15 cellular contexts compared by ENCODE assay signal in the genomic region with DNA sequence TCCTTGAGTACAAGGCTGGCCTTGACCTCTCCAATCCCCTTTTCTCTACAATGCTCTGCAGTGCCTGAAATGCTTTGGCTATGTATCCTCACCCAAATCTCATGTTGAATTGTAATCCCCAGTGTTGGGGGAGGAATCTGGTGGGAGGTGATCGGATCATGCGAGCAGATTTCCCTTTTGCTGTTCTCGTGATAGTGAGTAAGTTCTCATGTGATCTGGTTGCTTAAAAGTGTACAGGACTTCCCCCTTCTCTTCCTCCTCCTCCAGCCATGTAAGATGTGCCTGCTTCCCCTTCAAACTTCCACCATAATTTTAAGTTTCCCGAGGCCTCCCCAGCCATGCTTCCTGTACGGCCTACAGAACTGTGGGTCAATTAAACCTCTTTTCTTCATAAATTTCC.
"Had no signal": no experiment of that assay in that cellular context is flagged by ENCODE, and none has a peak within 500 bp of the region (broad histone marks: within the 10 kb centered on the region; RNA-seq: fewer than 3 reads in every experiment).

No MANE protein-coding gene starts in this region.

- H3K4me3 Mint-ChIP-seq: activated CD4-positive, alpha-beta T cell treated with anti-CD3 and anti-CD28 coated beads, Interleukin-2, amount 10 ng/mL, durations not matched to agents 24 days and 14 days; activated naive CD4-positive, alpha-beta T cell treated with anti-CD3 and anti-CD28 coated beads, Interleukin-2, amount 50 U/mL, for 24 hours; stimulated activated naive B cell treated with anti-CD40 and anti-IgM and Interleukin-4, amounts not matched to agents 10 μg/mL and 1 μg/mL and 100 μg/mL, for 72 hours; T-helper 2 cell treated with Interferon-gamma antibody and Interleukin-4, amounts not matched to agents 5 μg/mL and 100 μg/mL, for 36 hours had no signal

- ATAC-seq: left lobe of liver; stimulated activated naive B cell treated with anti-CD40 and anti-IgM and Interleukin-4, amounts not matched to agents 10 μg/mL and 1 μg/mL and 100 μg/mL, for 72 hours had no signal

- H3K9me3 ChIP-seq: adrenal gland, sigmoid colon had no signal

- DNase-seq: activated CD4-positive, alpha-beta T cell treated with anti-CD3 and anti-CD28 coated beads, Interleukin-2, amount 10 ng/mL, durations not matched to agents 24 days and 14 days; activated CD8-positive, alpha-beta memory T cell treated with anti-CD3 and anti-CD28 coated beads, Interleukin-2, amount 50 U/mL, for 48 hours; activated effector memory CD4-positive, alpha-beta T cell treated with anti-CD3 and anti-CD28 coated beads, Interleukin-2, amount 50 U/mL, for 16 hours; activated T-cell treated with anti-CD3 and anti-CD28 coated beads, Interleukin-2, amount 50 U/mL, for 48 hours; adrenal gland; kidney; mammary epithelial cell; occipital lobe; sigmoid colon; stimulated activated CD4-positive, alpha-beta T cell treated with anti-CD3 and anti-CD28 coated beads, Interleukin-4, amount 100 ng/mL, for 4 hours; stimulated activated naive B cell treated with anti-CD40 and anti-IgM and Interleukin-4, amounts not matched to agents 10 μg/mL and 1 μg/mL and 100 μg/mL, for 72 hours had no signal

- H3K27me3 ChIP-seq: adrenal gland, sigmoid colon had no signal

- H3K36me3 Mint-ChIP-seq: activated naive CD4-positive, alpha-beta T cell treated with anti-CD3 and anti-CD28 coated beads, Interleukin-2, amount 50 U/mL, for 24 hours had no signal

- FAIRE-seq: frontal cortex, kidney had no signal

- H3K27ac ChIP-seq: sigmoid colon had no signal

- H3K27ac Mint-ChIP-seq: activated CD4-positive, alpha-beta T cell treated with anti-CD3 and anti-CD28 coated beads, Interleukin-2, amount 10 ng/mL, durations not matched to agents 24 days and 14 days; activated naive CD4-positive, alpha-beta T cell treated with anti-CD3 and anti-CD28 coated beads, Interleukin-2, amount 50 U/mL, for 24 hours; stimulated activated naive B cell treated with anti-CD40 and anti-IgM and Interleukin-4, amounts not matched to agents 10 μg/mL and 1 μg/mL and 100 μg/mL, for 72 hours; T-helper 2 cell treated with Interferon-gamma antibody and Interleukin-4, amounts not matched to agents 5 μg/mL and 100 μg/mL, for 36 hours had no signal

- H3K9me3 Mint-ChIP-seq: activated CD4-positive, alpha-beta T cell treated with anti-CD3 and anti-CD28 coated beads, Interleukin-2, amount 10 ng/mL, durations not matched to agents 24 days and 14 days; activated naive CD4-positive, alpha-beta T cell treated with anti-CD3 and anti-CD28 coated beads, Interleukin-2, amount 50 U/mL, for 24 hours; stimulated activated naive B cell treated with anti-CD40 and anti-IgM and Interleukin-4, amounts not matched to agents 10 μg/mL and 1 μg/mL and 100 μg/mL, for 72 hours; T-helper 2 cell treated with Interferon-gamma antibody and Interleukin-4, amounts not matched to agents 5 μg/mL and 100 μg/mL, for 36 hours had no signal

- H3K4me3 ChIP-seq: adrenal gland, sigmoid colon had no signal

- H3K27me3 Mint-ChIP-seq: activated CD4-positive, alpha-beta T cell treated with anti-CD3 and anti-CD28 coated beads, Interleukin-2, amount 10 ng/mL, durations not matched to agents 24 days and 14 days; activated naive CD4-positive, alpha-beta T cell treated with anti-CD3 and anti-CD28 coated beads, Interleukin-2, amount 50 U/mL, for 24 hours; stimulated activated naive B cell treated with anti-CD40 and anti-IgM and Interleukin-4, amounts not matched to agents 10 μg/mL and 1 μg/mL and 100 μg/mL, for 72 hours had no signal
